ENCODE assay signal across 8 cellular contexts in the genomic region with DNA sequence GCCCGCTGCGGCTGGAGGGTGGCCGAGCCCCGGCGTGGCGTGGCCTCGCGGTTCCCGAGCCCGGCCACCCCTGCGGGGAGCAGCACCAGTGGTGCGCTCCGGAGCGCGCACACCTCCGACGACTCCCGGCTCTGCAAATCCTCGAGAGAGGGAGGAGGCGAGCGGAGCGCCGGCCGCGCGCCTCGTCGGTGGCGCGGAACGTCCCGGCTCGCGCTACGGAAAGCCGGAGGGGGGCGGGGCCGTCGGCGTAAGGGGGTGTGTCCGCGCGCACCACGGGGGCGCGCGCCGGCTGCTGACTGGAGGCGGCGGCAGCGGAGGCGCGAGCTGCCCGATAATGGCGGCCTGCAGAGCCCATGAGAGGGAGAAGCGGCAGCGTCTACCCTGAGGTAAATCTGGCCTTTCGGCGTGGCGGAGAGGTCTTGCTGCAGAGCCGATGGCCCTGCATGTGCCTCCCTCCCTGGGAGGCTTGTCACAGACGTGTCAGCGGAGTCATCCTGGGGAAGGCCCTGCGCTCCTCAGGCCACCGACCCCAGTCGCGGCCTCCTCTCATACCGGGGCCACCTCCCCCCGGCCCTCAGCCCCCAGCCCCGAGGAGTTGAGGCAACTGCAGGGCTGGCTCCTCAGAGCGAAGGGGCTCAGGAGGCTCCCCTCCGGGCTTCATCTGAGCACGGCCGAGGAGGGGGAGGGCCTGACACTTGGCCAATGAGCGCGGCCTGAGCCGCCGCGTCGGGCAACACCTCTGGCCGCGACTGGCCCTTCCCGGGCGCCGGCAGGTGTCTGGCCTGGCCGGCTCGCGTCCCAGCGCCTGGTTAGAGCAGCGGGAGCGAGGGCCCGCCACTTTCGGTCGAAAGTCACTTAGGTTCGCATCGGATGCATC. TPM values are rescaled to one million over a fixed set of nuclear protein-coding genes. Genes with fewer than 3 reads are reported as not detected.
DNase-seq lines count a peak whose midpoint lies in the region; ATAC-seq and TF ChIP-seq lines count a peak whose summit lies in the region.

A gene (plus strand): TSS at position 295 of the 877 bp plus-strand sequence. CDS start 2,485 bp downstream, outside the sequence.

- H2AFZ ChIP-seq in H9 (ENCODE audit: low read length) = peak within 1 kb of the TSS; percentile 41

- peak; percentile 95 for DNase-seq in EL
- DNase-seq in H9 = peak; percentile 91
- peak; percentile 93 for DNase-seq in MG63
- peak; percentile 85 to 90 for DNase-seq in SHP77 (lab: John Stamatoyannopoulos, UW)
- peak; percentile 93 for DNase-seq in activated T-helper 9 cell treated with anti-CD3 and anti-CD28 coated beads, Interleukin-2, amount 50 U/mL, for 16 hours (ENCODE audit: low read depth)
- DNase-seq in fibroblast of pulmonary artery (ENCODE audit: low read depth) = peak; percentile 97
- DNase-seq in nephron progenitor cell = peak; percentile 96
- peak; percentile 96 for DNase-seq in stimulated activated naive CD8-positive, alpha-beta T cell treated with anti-CD3 and anti-CD28 coated beads, Interleukin-15, Interleukin-2, amounts not matched to agents 100 U/mL and 50 U/mL, for 24 hours

- H3K79me2 ChIP-seq in H9 (ENCODE audit: insufficient read depth, low read length) = no peaks in the 10 kb centered on the region

- H3K9ac ChIP-seq in H9 (ENCODE audit: extremely low read depth, insufficient read length, low read length) = peak within 1 kb of the TSS; percentile 91

- no peak within 1 kb of the TSS for H3K4ac ChIP-seq in H9 (ENCODE audit: low read depth, low read length)

- H2BK20ac ChIP-seq in H9 (ENCODE audit: low read depth, low read length, poor library complexity, severe bottlenecking) = no peak within 1 kb of the TSS

- H2BK12ac ChIP-seq in H9 (ENCODE audit: insufficient read length, low read depth, low read length) = no peak within 1 kb of the TSS

- no peak within 1 kb of the TSS for H2BK120ac ChIP-seq in H9 (ENCODE audit: low read depth, low read length, poor library complexity, severe bottlenecking)

- no peaks in the 10 kb centered on the region for H3K4me1 ChIP-seq in H9 (ENCODE audit: insufficient read depth, low read length)

- H3K27me3 ChIP-seq in H9 (ENCODE audit: insufficient read depth, low read length) (no peaks in the 10 kb centered on the region), MG63 (no peaks in the 10 kb centered on the region)

- H3K14ac ChIP-seq in H9 (ENCODE audit: insufficient read depth, low read length) = peak within 1 kb of the TSS; percentile 91

- H2BK5ac ChIP-seq in H9 (ENCODE audit: insufficient read length, low read length) = no peak within 1 kb of the TSS

- WGBS in H9 (ENCODE audit: extremely low coverage, insufficient read length, low lambda C conversion rate) = no CpG with 5 or more reads among the region's 96 CpGs

- H3K27ac Mint-ChIP-seq in H9 (peak within 1 kb of the TSS; percentile 84 to 98 (median 98)), nephron progenitor cell (peak within 1 kb of the TSS; percentile 92)

- H3K79me1 ChIP-seq in H9 (ENCODE audit: insufficient read depth, low read depth, low read length, poor library complexity, severe bottlenecking) = no peaks in the 10 kb centered on the region

- peak within 1 kb of the TSS; percentile 93 for H3K4me2 ChIP-seq in H9 (ENCODE audit: insufficient read depth, insufficient read length, low read length)

- H4K8ac ChIP-seq in H9 (replicated peaks; ENCODE audit: insufficient read length, low read depth, low read length) = no peak within 1 kb of the TSS

- no peak within 1 kb of the TSS for H3K23ac ChIP-seq in H9 (ENCODE audit: insufficient read length, low read depth, low read length)

- H3K27ac ChIP-seq in H9 (ENCODE audit: insufficient read length, low read depth, low read length) = peak within 1 kb of the TSS; percentile 58

- H3K4me3 ChIP-seq in MG63 = peak within 1 kb of the TSS; percentile 95
- peak within 1 kb of the TSS; percentile 96 for H3K4me3 ChIP-seq in fibroblast of pulmonary artery (replicated peaks; ENCODE audit: low read depth, low read length)

- H3K18ac ChIP-seq in H9 (ENCODE audit: insufficient read length, low read depth, low read length) = peak within 1 kb of the TSS; percentile 93

- peaks cover 18% of the 10 kb centered on the region in 2 experiments for H3K4me1 Mint-ChIP-seq in H9
- peaks cover 27% of the 10 kb centered on the region for H3K4me1 Mint-ChIP-seq in nephron progenitor cell

- peaks cover 15% of the 10 kb centered on the region for H3K36me3 ChIP-seq in MG63

- peaks cover 11% of the 10 kb centered on the region for H3K23me2 ChIP-seq in H9 (ENCODE audit: insufficient read length, low read depth, low read length, poor library complexity, severe bottlenecking)

- no peak within 1 kb of the TSS for H4K5ac ChIP-seq in H9 (ENCODE audit: insufficient read length, low read depth, low read length)

- H3K36me3 Mint-ChIP-seq in H9 (ENCODE audit: insufficient read depth in 1 of 3, low read depth in 3 of 3) = peaks cover 2 to 16% (median 7%) of the 10 kb centered on the region in 3 experiments; a peak in 5 of 7 replicates
- peaks cover 14% of the 10 kb centered on the region for H3K36me3 Mint-ChIP-seq in nephron progenitor cell (ENCODE audit: low read depth)

- no peaks in the 10 kb centered on the region for H4K20me1 ChIP-seq in H9 (ENCODE audit: control insufficient read depth, insufficient read depth, insufficient read length)

- H3T11ph ChIP-seq in H9 (ENCODE audit: low read length) = no peak within 1 kb of the TSS

- H3K9me3 Mint-ChIP-seq in H9 (peaks cover 0 to 2% of the 10 kb centered on the region in 2 experiments; a peak in 1 of 5 replicates), nephron progenitor cell (no peaks in the 10 kb centered on the region)

- H4K91ac ChIP-seq in H9 (ENCODE audit: insufficient read length, low read depth, low read length) = no peak within 1 kb of the TSS

- H3K9me3 ChIP-seq in H9 (ENCODE audit: control insufficient read depth, low read depth, low read length) = no peaks in the 10 kb centered on the region
- no peaks in the 10 kb centered on the region for H3K9me3 ChIP-seq in MG63

- ATAC-seq in stimulated activated naive CD8-positive, alpha-beta T cell treated with anti-CD3 and anti-CD28 coated beads, Interleukin-15, Interleukin-2, amounts not matched to agents 100 U/mL and 50 U/mL, for 24 hours = peak; percentile 89

- H2AK5ac ChIP-seq in H9 (ENCODE audit: insufficient read length, low read length) = no peak within 1 kb of the TSS

- no peak within 1 kb of the TSS for H2BK15ac ChIP-seq in H9 (ENCODE audit: low read depth, low read length)

- no peak within 1 kb of the TSS for H3K56ac ChIP-seq in H9 (ENCODE audit: insufficient read length, low read depth, low read length)

- H3K4me3 Mint-ChIP-seq in H9 (peak within 1 kb of the TSS; percentile 86 to 97), nephron progenitor cell (peak within 1 kb of the TSS; percentile 91)

- TF ChIP-seq CTCF in H9 (conservative IDR thresholded peaks at IDR 0.05) = no peak
- TF ChIP-seq CTCF in fibroblast of pulmonary artery (IDR thresholded peaks at IDR 0.05; ENCODE audit: low read length, missing control alignments) = no peak
- no peak for TF ChIP-seq CTCF in nephron progenitor cell (IDR thresholded peaks at IDR 0.05)

- H3K27me3 Mint-ChIP-seq in H9 (ENCODE audit: low read depth) = peaks cover 16% of the 10 kb centered on the region
- peaks cover 8% of the 10 kb centered on the region for H3K27me3 Mint-ChIP-seq in nephron progenitor cell (ENCODE audit: low read depth, poor library complexity)

RNA-seq across cellular contexts. Expression of the gene that starts here (rescaled TPM):
- total RNA-seq in H9 (2021) = 5.6 and 7.1 TPM in 2 replicates
- 2.4 and 10.4 TPM in 2 replicates for total RNA-seq in MG63 (2014; rRNA removed; shearing (Covaris generic); ENCODE audit: low replicate concordance)

Comparison
In these comparisons a context has a peak if more than half of its experiments do, and no peak if none do; other contexts are left out.
1. Peak in every context shown above with its lines: DNase-seq, ATAC-seq, H3K4me3 ChIP-seq and H3K27ac ChIP-seq.